Comparison of ENCODE assay signal across 9 cellular contexts in genomic region chrX:100829730-100830129, GRCh38. TPM values are rescaled to one million over a fixed set of nuclear protein-coding genes. Genes with fewer than 3 reads are reported as not detected.
DNase-seq lines count a peak whose midpoint lies in the region; ATAC-seq and TF ChIP-seq lines count a peak whose summit lies in the region.
"Had no signal": no experiment of that assay in that cellular context is flagged by ENCODE, and none has a peak within 500 bp of the region (broad histone marks: within the 10 kb centered on the region; RNA-seq: fewer than 3 reads in every experiment).

No MANE protein-coding gene starts in this region.

- peaks cover 7% of the 10 kb centered on the region for H3K4me1 Mint-ChIP-seq in MCF 10A (ENCODE audit: insufficient read depth, unreplicated experiment)
- peaks cover 29% of the 10 kb centered on the region for H3K4me1 Mint-ChIP-seq in activated naive CD4-positive, alpha-beta T cell treated with anti-CD3 and anti-CD28 coated beads, Interleukin-2, amount 10 ng/mL, durations not matched to agents 7 days and 5 days
- H3K4me1 Mint-ChIP-seq in stimulated activated naive CD8-positive, alpha-beta T cell treated with anti-CD3 and anti-CD28 coated beads, Interleukin-15, amount 100 ng/mL, for 72 hours: peaks cover 31% of the 10 kb centered on the region

- TF ChIP-seq CTCF in MCF 10A (IDR thresholded peaks at IDR 0.05; ENCODE audit: unreplicated experiment) (no peak), breast epithelium (IDR thresholded peaks at IDR 0.05) (no peak)

- intact Hi-C loops in MCF 10A (cut with micrococcal nuclease) (no loop called here), breast epithelium (cut with DNase I; ENCODE audit: low total_unique reads) (no loop called here), left ventricle myocardium superior (cut with micrococcal nuclease) (no loop called here)

- H3K4me1 ChIP-seq in breast epithelium: no peaks in the 10 kb centered on the region

- ATAC-seq in HG03342 (IDR thresholded peaks at IDR 0.05; ENCODE audit: unreplicated experiment) (peak; percentile 71), left ventricle myocardium superior (no peak)
- ATAC-seq in stimulated activated naive CD8-positive, alpha-beta T cell treated with anti-CD3 and anti-CD28 coated beads, Interleukin-15, amount 100 ng/mL, for 72 hours: peak; percentile 93

- BruUV-seq in MCF 10A (replicated peaks; lab: Mats Ljungman, UMichigan): no TSS peak

- H3K4me3 Mint-ChIP-seq in MCF 10A (ENCODE audit: unreplicated experiment): no peak overlapping the region
- H3K4me3 Mint-ChIP-seq in activated naive CD4-positive, alpha-beta T cell treated with anti-CD3 and anti-CD28 coated beads, Interleukin-2, amount 10 ng/mL, durations not matched to agents 7 days and 5 days: peak overlapping the region; percentile 56
- peak overlapping the region; percentile 64 to 65 for H3K4me3 Mint-ChIP-seq in stimulated activated naive CD8-positive, alpha-beta T cell treated with anti-CD3 and anti-CD28 coated beads, Interleukin-15, amount 100 ng/mL, for 72 hours

- H3K27ac Mint-ChIP-seq in MCF 10A (ENCODE audit: low read depth, unreplicated experiment): no peak overlapping the region
- peak overlapping the region; percentile 93 for H3K27ac Mint-ChIP-seq in activated naive CD4-positive, alpha-beta T cell treated with anti-CD3 and anti-CD28 coated beads, Interleukin-2, amount 10 ng/mL, durations not matched to agents 7 days and 5 days
- peak overlapping the region; percentile 88 to 98 for H3K27ac Mint-ChIP-seq in stimulated activated naive CD8-positive, alpha-beta T cell treated with anti-CD3 and anti-CD28 coated beads, Interleukin-15, amount 100 ng/mL, for 72 hours

- H3K9me3 ChIP-seq in breast epithelium: no peaks in the 10 kb centered on the region

- no peak overlapping the region for H3K27ac ChIP-seq in breast epithelium

- CTCF ChIA-PET in MCF 10A (lab: Yijun Ruan, JAX): no interaction called here
- CTCF ChIA-PET in activated naive CD4-positive, alpha-beta T cell treated with anti-CD3 and anti-CD28 coated beads, Interleukin-2, amount 10 ng/mL, durations not matched to agents 7 days and 5 days (lab: Charles Lee): no interaction called here

- no peak overlapping the region for H3K4me3 ChIP-seq in breast epithelium

- peaks cover 40% of the 10 kb centered on the region for H3K36me3 Mint-ChIP-seq in MCF 10A (ENCODE audit: insufficient read depth, unreplicated experiment)
- peaks cover 60% of the 10 kb centered on the region for H3K36me3 Mint-ChIP-seq in activated naive CD4-positive, alpha-beta T cell treated with anti-CD3 and anti-CD28 coated beads, Interleukin-2, amount 10 ng/mL, durations not matched to agents 7 days and 5 days

- POLR2A ChIA-PET in MCF 10A (lab: Yijun Ruan, JAX): no interaction called here

- DNase-seq in MCF 10A (ENCODE audit: unreplicated experiment) (peak; percentile 42), breast epithelium (ENCODE audit: low spot score in 2 of 2) (no peak), left ventricle myocardium superior (no peak), SKM-1 treated with dmso at 0.1 percent for 144 hours (lab: John Stamatoyannopoulos, UW; ENCODE audit: unreplicated experiment) (no peak), hepatic stellate cell (ENCODE audit: low spot score) (no peak)
- DNase-seq in activated naive CD4-positive, alpha-beta T cell treated with anti-CD3 and anti-CD28 coated beads, Interleukin-2, amount 10 ng/mL, durations not matched to agents 7 days and 5 days: no peak
- peak; percentile 3 to 33 for DNase-seq in stimulated activated naive CD8-positive, alpha-beta T cell treated with anti-CD3 and anti-CD28 coated beads, Interleukin-15, amount 100 ng/mL, for 72 hours

- peaks cover 84% of the 10 kb centered on the region for H3K27me3 Mint-ChIP-seq in MCF 10A (ENCODE audit: insufficient read depth, unreplicated experiment)
- H3K27me3 Mint-ChIP-seq in activated naive CD4-positive, alpha-beta T cell treated with anti-CD3 and anti-CD28 coated beads, Interleukin-2, amount 10 ng/mL, durations not matched to agents 7 days and 5 days: no peaks in the 10 kb centered on the region
- no peaks in the 10 kb centered on the region for H3K27me3 Mint-ChIP-seq in stimulated activated naive CD8-positive, alpha-beta T cell treated with anti-CD3 and anti-CD28 coated beads, Interleukin-15, amount 100 ng/mL, for 72 hours

- H3K36me3 ChIP-seq in breast epithelium: no peaks in the 10 kb centered on the region

- H3K27me3 ChIP-seq in breast epithelium: peaks cover 0 to 38% of the 10 kb centered on the region in 2 donors

- no peaks in the 10 kb centered on the region for H3K9me3 Mint-ChIP-seq in MCF 10A (ENCODE audit: unreplicated experiment)
- no peaks in the 10 kb centered on the region for H3K9me3 Mint-ChIP-seq in activated naive CD4-positive, alpha-beta T cell treated with anti-CD3 and anti-CD28 coated beads, Interleukin-2, amount 10 ng/mL, durations not matched to agents 7 days and 5 days
- H3K9me3 Mint-ChIP-seq in stimulated activated naive CD8-positive, alpha-beta T cell treated with anti-CD3 and anti-CD28 coated beads, Interleukin-15, amount 100 ng/mL, for 72 hours: no peaks in the 10 kb centered on the region

- no peak for TF ChIP-seq POLR2A in breast epithelium (IDR thresholded peaks at IDR 0.05)

RNA-seq across cellular contexts. Expression of gene CSTF2, which starts 9.5 kb away (rescaled TPM):
- total RNA-seq in MCF 10A (2022) (26.7 and 28.4 TPM in 2 replicates), breast epithelium (10 to 100 TPM in 2 of 3 donors, 1 to 10 TPM in 1; 7.7 to 12.1 (median 11.8) TPM), left ventricle myocardium superior (7.0 TPM)

RNA-seq across cellular contexts. Expression of gene NOX1, which starts 44.4 kb away (rescaled TPM):
- not detected in 2 replicates for total RNA-seq in MCF 10A (2022)
- total RNA-seq in breast epithelium: not detected
- not detected for total RNA-seq in left ventricle myocardium superior
- total RNA-seq: T-helper 2 cell treated with Interferon-gamma antibody and Interleukin-4, amounts not matched to agents 100 ng/mL and 5 ng/mL, for 36 hours had no signal

Comparison
In these comparisons a context has a peak if more than half of its experiments do, and no peak if none do; other contexts are left out.
1. DNase-seq: peak in MCF 10A (single experiment) and stimulated activated naive CD8-positive, alpha-beta T cell treated with anti-CD3 and anti-CD28 coated beads, Interleukin-15, amount 100 ng/mL, for 72 hours (2 of 2); none in breast epithelium (0 of 2), activated naive CD4-positive, alpha-beta T cell treated with anti-CD3 and anti-CD28 coated beads, Interleukin-2, amount 10 ng/mL, durations not matched to agents 7 days and 5 days (single experiment), left ventricle myocardium superior (single experiment), SKM-1 treated with dmso at 0.1 percent for 144 hours (single experiment) and hepatic stellate cell (single experiment).